Comparison of ENCODE assay signal across 21 cellular contexts in the genomic region with DNA sequence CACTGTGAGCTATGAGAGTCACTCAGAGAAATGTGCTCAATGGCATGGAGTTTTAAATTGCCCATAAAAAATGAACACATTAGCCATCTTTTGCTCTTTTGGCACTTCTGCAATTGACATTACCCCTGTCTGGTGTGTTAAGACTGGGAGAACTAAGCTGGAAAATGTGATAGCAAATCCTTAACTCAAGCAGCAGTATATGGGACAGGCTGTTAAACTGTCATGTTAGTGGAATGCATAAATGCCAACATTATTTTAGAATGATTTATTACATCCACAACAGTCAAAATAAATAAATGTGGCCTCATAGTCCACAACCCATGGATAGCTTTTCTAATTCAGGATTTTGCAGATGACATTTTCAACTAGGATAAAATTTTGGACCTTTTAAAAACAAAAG.
DNase-seq lines count a peak whose midpoint lies in the region; ATAC-seq and TF ChIP-seq lines count a peak whose summit lies in the region.
"Had no signal": no experiment of that assay in that cellular context is flagged by ENCODE, and none has a peak within 500 bp of the region (broad histone marks: within the 10 kb centered on the region; RNA-seq: fewer than 3 reads in every experiment).

No MANE protein-coding gene starts in this region.

- no peak overlapping the region for H3K27ac ChIP-seq in RWPE2 (ENCODE audit: poor library complexity, severe bottlenecking)
- H3K27ac ChIP-seq: SK-N-MC had no signal

- DNase-seq in SHP77 (lab: John Stamatoyannopoulos, UW) (peak; percentile 62 to 70), SHP77 treated with DMSO at 0.1 percent for 48 hours (lab: John Stamatoyannopoulos, UW) (no peak), M059J (ENCODE audit: low read depth) (peak; percentile 60), RWPE2 (ENCODE audit: low spot score) (no peak), epidermal melanocyte (ENCODE audit: insufficient read length, low spot score) (no peak)
- DNase-seq: ACHN; BE2C; CD8-positive, alpha-beta memory T cell; DMS 273 treated with DMSO at 0.1 percent for 48 hours; Kasumi-1; MG63; NCI-H2029; NCI-H2171; NCI-H526; RPMI8226; SIG-M5; T-helper 9 cell had no signal

- H3K9me3 ChIP-seq in RWPE2 (ENCODE audit: severe bottlenecking), result no peaks in the 10 kb centered on the region
- H3K9me3 ChIP-seq: BE2C, MG63 had no signal

- H3K4me1 ChIP-seq in RWPE2 (ENCODE audit: insufficient read depth, poor library complexity, severe bottlenecking), result peaks cover 6% of the 10 kb centered on the region

- no peak overlapping the region for H3K4me3 ChIP-seq in RWPE2 (ENCODE audit: severe bottlenecking)
- H3K4me3 ChIP-seq: K562, MG63, SK-N-MC had no signal

- H3K36me3 ChIP-seq in RWPE2 (ENCODE audit: low read depth), result no peaks in the 10 kb centered on the region
- H3K36me3 ChIP-seq: BE2C, MG63 had no signal

- TF ChIP-seq CTCF in RWPE2 (IDR thresholded peaks at IDR 0.05; ENCODE audit: poor library complexity, severe bottlenecking), result no peak

- peak; percentile 50; the same call in 2 of the 3 replicates for ATAC-seq in RWPE2 (ENCODE audit: low read depth)
- no peak for ATAC-seq in HG03571 (IDR thresholded peaks at IDR 0.05; ENCODE audit: unreplicated experiment)
- no peak for ATAC-seq in HG03432 (IDR thresholded peaks at IDR 0.05; ENCODE audit: unreplicated experiment)
- ATAC-seq: K562 had no signal

- H3K27me3 ChIP-seq in RWPE2 (ENCODE audit: insufficient read depth, poor library complexity, severe bottlenecking), result peaks cover 45% of the 10 kb centered on the region
- H3K27me3 ChIP-seq: BE2C, MG63 had no signal

Comparison
In these comparisons a context has a peak if more than half of its experiments do, and no peak if none do; other contexts are left out.
1. DNase-seq: peak in SHP77 (2 of 2) and M059J (single experiment); none in SHP77 treated with DMSO at 0.1 percent for 48 hours (single experiment), RWPE2 (single experiment) and epidermal melanocyte (single experiment).